ENCODE assay signal across 23 cellular contexts in genomic region chr2:202346180-202346579, GRCh38.
"Had no signal": no experiment of that assay in that cellular context is flagged by ENCODE, and none has a peak within 500 bp of the region (broad histone marks: within the 10 kb centered on the region; RNA-seq: fewer than 3 reads in every experiment).

No MANE protein-coding gene starts in this region.

- H3K27ac ChIP-seq: left lung, lower lobe of right lung, ovary, sigmoid colon, spleen, suprapubic skin, thoracic aorta, tibial artery, uterus had no signal

- H3K4me3 ChIP-seq: left lung, lower lobe of right lung, mucosa of descending colon, ovary, sigmoid colon, spleen, suprapubic skin, thoracic aorta, tibial artery, uterus had no signal

- DNase-seq: hippocampal formation; kidney glomerular epithelial cell; left cardiac atrium; left lung; lower lobe of right lung; mammary epithelial cell; mesenchymal stem cell; mucosa of descending colon; naive thymus-derived CD4-positive, alpha-beta T cell; ovary; retina; right cardiac atrium; sigmoid colon; small intestine; spleen; stimulated activated CD4-positive, alpha-beta T cell treated with anti-CD3 and anti-CD28 coated beads, Interleukin-4, amount 100 ng/mL, for 24 hours; stimulated activated naive CD4-positive, alpha-beta T cell; tibial artery; uterus had no signal

- ATAC-seq: left cardiac atrium; left lung; lower lobe of right lung; mucosa of descending colon; naive thymus-derived CD4-positive, alpha-beta T cell; natural killer cell treated with Interleukin-12 subunit alpha and Interleukin-12 subunit beta and Interleukin-15 and Interleukin-18, amount 100 ng/mL, for 72 hours; right cardiac atrium; stimulated activated effector memory CD8-positive, alpha-beta T cell treated with anti-CD3 and anti-CD28 coated beads, Interleukin-12 subunit alpha, Interleukin-12 subunit beta, amount 100 ng/mL, for 72 hours had no signal

- H3K27me3 ChIP-seq: left lung, ovary, sigmoid colon, spleen, suprapubic skin, tibial artery, uterus had no signal

- H3K4me1 ChIP-seq: left lung, lower lobe of right lung, sigmoid colon, spleen, suprapubic skin, tibial artery, uterus had no signal

- H3K36me3 ChIP-seq: left lung, lower lobe of right lung, ovary, sigmoid colon, spleen, suprapubic skin, thoracic aorta, tibial artery, uterus had no signal
